Comparison of ENCODE assay signal across 32 cellular contexts in the genomic region with DNA sequence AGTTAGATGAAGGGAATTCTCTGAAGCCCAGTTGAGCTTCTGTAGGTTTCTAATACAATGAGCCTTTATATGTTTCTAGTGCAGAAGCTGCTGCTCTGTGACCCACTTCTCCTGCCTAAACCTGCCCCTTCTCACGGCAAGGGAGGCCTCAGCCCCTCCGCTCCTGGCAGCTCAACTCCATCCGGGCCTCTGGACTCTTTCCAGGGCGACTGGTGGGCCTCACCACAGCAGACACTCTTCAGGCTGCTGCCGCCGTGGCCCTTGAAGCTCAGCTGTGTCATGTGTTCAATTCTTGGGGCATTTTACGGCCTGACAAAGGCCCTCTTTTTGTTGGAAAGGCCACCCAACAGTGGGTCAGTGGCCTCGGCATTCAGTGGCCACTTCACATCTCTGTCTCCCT. TPM values are rescaled to one million over a fixed set of nuclear protein-coding genes. Genes with fewer than 3 reads are reported as not detected.
DNase-seq lines count a peak whose midpoint lies in the region; ATAC-seq and TF ChIP-seq lines count a peak whose summit lies in the region.
"Had no signal": no experiment of that assay in that cellular context is flagged by ENCODE, and none has a peak within 500 bp of the region (broad histone marks: within the 10 kb centered on the region; RNA-seq: fewer than 3 reads in every experiment).

No MANE protein-coding gene starts in this region.

- H3K4me1 ChIP-seq in GM23338 (ENCODE audit: insufficient read depth), result no peaks in the 10 kb centered on the region

- peaks cover 9% of the 10 kb centered on the region for H3K36me3 ChIP-seq in GM23338 (ENCODE audit: insufficient read depth)

- H3K27ac Mint-ChIP-seq in GM23338, result no peak overlapping the region
- peak overlapping the region; percentile 20 for H3K27ac Mint-ChIP-seq in activated T-helper 17 cell treated with anti-CD3 and anti-CD28 coated beads, Interleukin-2, amount 50 U/mL, for 72 hours
- H3K27ac Mint-ChIP-seq: activated CD4-positive, alpha-beta T cell treated with anti-CD3 and anti-CD28 coated beads, Interleukin-2, amount 10 ng/mL, durations not matched to agents 24 days and 14 days; activated naive CD8-positive, alpha-beta T cell; stimulated activated memory B cell treated with anti-CD40 and anti-IgM and Interleukin-4, amounts not matched to agents 10 μg/mL and 1 μg/mL and 100 μg/mL, for 72 hours had no signal

- H3K4me3 Mint-ChIP-seq in GM23338, result no peak overlapping the region
- no peak overlapping the region for H3K4me3 Mint-ChIP-seq in activated T-helper 17 cell treated with anti-CD3 and anti-CD28 coated beads, Interleukin-2, amount 50 U/mL, for 72 hours
- H3K4me3 Mint-ChIP-seq: activated CD4-positive, alpha-beta T cell treated with anti-CD3 and anti-CD28 coated beads, Interleukin-2, amount 10 ng/mL, durations not matched to agents 24 days and 14 days; activated naive CD8-positive, alpha-beta T cell; effector memory CD8-positive, alpha-beta T cell; naive thymus-derived CD8-positive, alpha-beta T cell; stimulated activated memory B cell treated with anti-CD40 and anti-IgM and Interleukin-4, amounts not matched to agents 10 μg/mL and 1 μg/mL and 100 μg/mL, for 72 hours had no signal

- H3K4me3 ChIP-seq in GM23338, result no peak overlapping the region
- H3K4me3 ChIP-seq: coronary artery, lower lobe of right lung, skin epidermis, suprapubic skin had no signal

- peaks cover 38% of the 10 kb centered on the region for H3K36me3 Mint-ChIP-seq in GM23338 (ENCODE audit: low read depth)
- peaks cover 25% of the 10 kb centered on the region for H3K36me3 Mint-ChIP-seq in activated T-helper 17 cell treated with anti-CD3 and anti-CD28 coated beads, Interleukin-2, amount 50 U/mL, for 72 hours (ENCODE audit: low read depth)

- H3K9me3 Mint-ChIP-seq in GM23338, result peaks cover 6% of the 10 kb centered on the region; the same call in 1 of the 3 replicates
- no peaks in the 10 kb centered on the region for H3K9me3 Mint-ChIP-seq in activated T-helper 17 cell treated with anti-CD3 and anti-CD28 coated beads, Interleukin-2, amount 50 U/mL, for 72 hours
- H3K9me3 Mint-ChIP-seq: activated CD4-positive, alpha-beta T cell treated with anti-CD3 and anti-CD28 coated beads, Interleukin-2, amount 10 ng/mL, durations not matched to agents 24 days and 14 days; effector memory CD8-positive, alpha-beta T cell; naive thymus-derived CD8-positive, alpha-beta T cell; stimulated activated memory B cell treated with anti-CD40 and anti-IgM and Interleukin-4, amounts not matched to agents 10 μg/mL and 1 μg/mL and 100 μg/mL, for 72 hours had no signal

- H3K4me1 Mint-ChIP-seq in GM23338, result peaks cover 2% of the 10 kb centered on the region; the same call in 1 of the 3 replicates
- no peaks in the 10 kb centered on the region for H3K4me1 Mint-ChIP-seq in activated T-helper 17 cell treated with anti-CD3 and anti-CD28 coated beads, Interleukin-2, amount 50 U/mL, for 72 hours
- H3K4me1 Mint-ChIP-seq: activated CD4-positive, alpha-beta T cell treated with anti-CD3 and anti-CD28 coated beads, Interleukin-2, amount 10 ng/mL, durations not matched to agents 24 days and 14 days; stimulated activated memory B cell treated with anti-CD40 and anti-IgM and Interleukin-4, amounts not matched to agents 10 μg/mL and 1 μg/mL and 100 μg/mL, for 72 hours had no signal

- H3K9me2 ChIP-seq in GM23338 (ENCODE audit: insufficient read depth), result no peaks in the 10 kb centered on the region

- TF ChIP-seq CTCF in GM23338 (conservative IDR thresholded peaks at IDR 0.05; ENCODE audit: low read depth in 2 of 2), result no peak

- H2AFZ ChIP-seq in GM23338, result no peak overlapping the region

- DNase-seq in GM23338 (ENCODE audit: low spot score), result no peak
- DNase-seq in globus pallidus (ENCODE audit: low spot score), result peak; percentile 72
- peak; percentile 78 for DNase-seq in pons (ENCODE audit: low spot score)
- no peak for DNase-seq in cerebellar cortex (ENCODE audit: low spot score)
- DNase-seq in OCI-M1 (lab: John Stamatoyannopoulos, UW), result no peak
- DNase-seq in NAMALWA (ENCODE audit: low spot score), result no peak
- DNase-seq: activated CD4-positive, alpha-beta T cell treated with anti-CD3 and anti-CD28 coated beads, Interleukin-2, amount 10 ng/mL, durations not matched to agents 24 days and 14 days; activated CD8-positive, alpha-beta memory T cell treated with anti-CD3 and anti-CD28 coated beads for 24 hours; activated effector memory CD4-positive, alpha-beta T cell treated with Interleukin-2 at 50 U/mL for 16 hours; activated T-cell treated with anti-CD3 and anti-CD28 coated beads for 4 hours; aorta; DND-41; effector memory CD8-positive, alpha-beta T cell; GF-D8; KG1; lower lobe of right lung; MM.1S; NCI-H1417 treated with DMSO at 0.1 percent for 48 hours; NCI-H2081 treated with DMSO at 0.1 percent for 48 hours; NCI-H226; NCI-H69; SHP77 treated with DMSO at 0.1 percent for 48 hours; T-helper 9 cell had no signal

- peak overlapping the region; percentile 78 for H3K27ac ChIP-seq in GM23338 (ENCODE audit: low read depth)
- H3K27ac ChIP-seq: lower lobe of right lung had no signal

- H3K79me2 ChIP-seq in GM23338 (replicated peaks; ENCODE audit: insufficient read depth), result no peaks in the 10 kb centered on the region

- ATAC-seq in GM23338, result no peak
- no peak for ATAC-seq in activated T-helper 17 cell treated with anti-CD3 and anti-CD28 coated beads, Interleukin-2, amount 50 U/mL, for 72 hours (replicated peaks)
- no peak for ATAC-seq in GM19035 (IDR thresholded peaks at IDR 0.05; ENCODE audit: unreplicated experiment)
- ATAC-seq: effector memory CD8-positive, alpha-beta T cell; esophagus mucosa; lower lobe of right lung; naive thymus-derived CD8-positive, alpha-beta T cell; stimulated activated memory B cell treated with anti-CD40 and anti-IgM and Interleukin-4, amounts not matched to agents 10 μg/mL and 1 μg/mL and 100 μg/mL, for 72 hours had no signal

- peaks cover 11% of the 10 kb centered on the region for H3K27me3 Mint-ChIP-seq in GM23338 (ENCODE audit: insufficient read depth, low read depth, poor library complexity)
- H3K27me3 Mint-ChIP-seq in activated T-helper 17 cell treated with anti-CD3 and anti-CD28 coated beads, Interleukin-2, amount 50 U/mL, for 72 hours, result no peaks in the 10 kb centered on the region
- H3K27me3 Mint-ChIP-seq: activated CD4-positive, alpha-beta T cell treated with anti-CD3 and anti-CD28 coated beads, Interleukin-2, amount 10 ng/mL, durations not matched to agents 24 days and 14 days; activated naive CD8-positive, alpha-beta T cell; effector memory CD8-positive, alpha-beta T cell; naive thymus-derived CD8-positive, alpha-beta T cell; stimulated activated memory B cell treated with anti-CD40 and anti-IgM and Interleukin-4, amounts not matched to agents 10 μg/mL and 1 μg/mL and 100 μg/mL, for 72 hours had no signal

- H3F3A ChIP-seq in GM23338 (replicated peaks; ENCODE audit: low read depth), result 0 out of 2 replicates have a peak, but pooled peaks cover 15% of the 10 kb centered on the region

- no peak overlapping the region for H3K4me2 ChIP-seq in GM23338

- H3K27me3 ChIP-seq in GM23338 (ENCODE audit: insufficient read depth), result no peaks in the 10 kb centered on the region
- H3K27me3 ChIP-seq: suprapubic skin had no signal

- no peaks in the 10 kb centered on the region; the same call in 1 of the 2 replicates for H4K20me1 ChIP-seq in GM23338 (replicated peaks; ENCODE audit: insufficient read depth)

TF ChIP-seq in GM23338, 12 proteins besides CTCF, POLR2A, EP300 and RAD21 (continues in another document):
- no peak for TF ChIP-seq ZNF114 (CRISPR knock-in tag; IDR thresholded peaks at IDR 0.05)
- no peak for TF ChIP-seq EZH2 (IDR thresholded peaks at IDR 0.05; ENCODE audit: low read depth, unreplicated experiment)

RNA-seq across cellular contexts. Expression of a gene that starts 10.0 kb away (rescaled TPM):
- total RNA-seq in GM23338 (2014; rRNA removed; shearing (Covaris generic)), result 26.7 and 58.9 TPM in 2 replicates
- polyA plus RNA-seq in GM23338 (2016; fragmentation: Nextera tagmentation; extraction: Ambion mirVana), result 72.2 and 95.5 TPM in 2 replicates
- under 1 TPM in 1 of 2 donors, not detected in 1; 0.87 TPM for total RNA-seq in activated T-helper 17 cell treated with anti-CD3 and anti-CD28 coated beads, Interleukin-2, amount 50 U/mL, for 72 hours
- total RNA-seq: activated CD4-positive, alpha-beta T cell treated with anti-CD3 and anti-CD28 coated beads, Interleukin-2, amount 10 ng/mL, durations not matched to agents 24 days and 14 days had no signal

RNA-seq across cellular contexts. Expression of a gene that starts 21.7 kb away (rescaled TPM):
- total RNA-seq in GM23338 (2014; rRNA removed; shearing (Covaris generic)), result 102 and 106 TPM in 2 replicates
- 82.8 and 88.0 TPM in 2 replicates for polyA plus RNA-seq in GM23338 (2016; fragmentation: Nextera tagmentation; extraction: Ambion mirVana)
- total RNA-seq in activated T-helper 17 cell treated with anti-CD3 and anti-CD28 coated beads, Interleukin-2, amount 50 U/mL, for 72 hours, result 10 to 100 TPM; 77.2 to 84.3 TPM

RNA-seq across cellular contexts. Expression of a gene that starts 25.6 kb away (rescaled TPM):
- 9.9 and 14.6 TPM in 2 replicates for total RNA-seq in GM23338 (2014; rRNA removed; shearing (Covaris generic))
- polyA plus RNA-seq in GM23338 (2016; fragmentation: Nextera tagmentation; extraction: Ambion mirVana), result 9.0 and 9.4 TPM in 2 replicates
- 10 to 100 TPM; 13.7 to 19.4 TPM for total RNA-seq in activated T-helper 17 cell treated with anti-CD3 and anti-CD28 coated beads, Interleukin-2, amount 50 U/mL, for 72 hours

RNA-seq across cellular contexts. Expression of a gene that starts 29.7 kb away (rescaled TPM):
- total RNA-seq in GM23338 (2014; rRNA removed; shearing (Covaris generic)), result 382 and 468 TPM in 2 replicates
- polyA plus RNA-seq in GM23338 (2016; fragmentation: Nextera tagmentation; extraction: Ambion mirVana), result 298 and 319 TPM in 2 replicates
- total RNA-seq in activated T-helper 17 cell treated with anti-CD3 and anti-CD28 coated beads, Interleukin-2, amount 50 U/mL, for 72 hours, result 10 to 100 TPM; 21.3 to 56.6 TPM

RNA-seq across cellular contexts. Expression of a gene that starts 37.9 kb away (rescaled TPM):
- 9.4 and 14.5 TPM in 2 replicates for total RNA-seq in GM23338 (2014; rRNA removed; shearing (Covaris generic))
- polyA plus RNA-seq in GM23338 (2016; fragmentation: Nextera tagmentation; extraction: Ambion mirVana), result 76.2 and 77.5 TPM in 2 replicates
- not detected for total RNA-seq in activated T-helper 17 cell treated with anti-CD3 and anti-CD28 coated beads, Interleukin-2, amount 50 U/mL, for 72 hours
- polyA plus RNA-seq: naive thymus-derived CD8-positive, alpha-beta T cell had no signal

Comparison
In these comparisons a context has a peak if more than half of its experiments do, and no peak if none do; other contexts are left out.
1. DNase-seq: peak in globus pallidus (single experiment) and pons (single experiment); none in GM23338 (single experiment), cerebellar cortex (single experiment), OCI-M1 (single experiment) and NAMALWA (single experiment).
2. RNA of a gene that starts 10.0 kb away (total RNA-seq): 26.7 to 58.9 TPM in GM23338; 0.87 TPM in activated T-helper 17 cell treated with anti-CD3 and anti-CD28 coated beads, Interleukin-2, amount 50 U/mL, for 72 hours; every median in the first group is over 10 times any median in the second.